16 cellular contexts compared by ENCODE assay signal in genomic region chr1:78048446-78048845, GRCh38.
"Had no signal": no experiment of that assay in that cellular context is flagged by ENCODE, and none has a peak within 500 bp of the region (broad histone marks: within the 10 kb centered on the region; RNA-seq: fewer than 3 reads in every experiment).

No MANE protein-coding gene starts in this region.

- H3K27ac ChIP-seq: cardiac muscle cell, lower lobe of right lung, testis, upper lobe of right lung had no signal

- H3K9me3 Mint-ChIP-seq: activated naive CD4-positive, alpha-beta T cell treated with anti-CD3 and anti-CD28 coated beads, Interleukin-2, amount 10 ng/mL, durations not matched to agents 7 days and 5 days; activated T-helper 2 cell treated with anti-CD3 and anti-CD28 coated beads, Interferon-gamma antibody, Interleukin-2, Interleukin-4, amounts not matched to agents 10 μg/mL and 5 μg/mL and 100 μg/mL, durations not matched to agents 14 hours and 24 hours and 36 hours; mesothelial cell of epicardium; nephron progenitor cell had no signal

- H3K27me3 ChIP-seq: testis had no signal

- H3K27ac Mint-ChIP-seq: activated naive CD4-positive, alpha-beta T cell treated with anti-CD3 and anti-CD28 coated beads, Interleukin-2, amount 10 ng/mL, durations not matched to agents 7 days and 5 days; activated T-helper 2 cell treated with anti-CD3 and anti-CD28 coated beads, Interferon-gamma antibody, Interleukin-2, Interleukin-4, amounts not matched to agents 10 μg/mL and 5 μg/mL and 100 μg/mL, durations not matched to agents 14 hours and 24 hours and 36 hours; mesothelial cell of epicardium; nephron progenitor cell had no signal

- ATAC-seq: esophagus mucosa, lower lobe of right lung, SK-N-SH treated with all-trans-retinoic acid at 6 μM for 48 hours, upper lobe of right lung had no signal

- H3K36me3 Mint-ChIP-seq: activated naive CD4-positive, alpha-beta T cell treated with anti-CD3 and anti-CD28 coated beads, Interleukin-2, amount 10 ng/mL, durations not matched to agents 7 days and 5 days; mesothelial cell of epicardium had no signal

- H3K4me1 ChIP-seq: testis, upper lobe of right lung had no signal

- DNase-seq: activated CD4-positive, alpha-beta T cell treated with anti-CD3 and anti-CD28 coated beads for 1 hour; activated CD8-positive, alpha-beta memory T cell treated with anti-CD3 and anti-CD28 coated beads, Interleukin-2, amount 50 U/mL, for 48 hours; activated naive CD4-positive, alpha-beta T cell treated with anti-CD3 and anti-CD28 coated beads, Interleukin-2, amount 10 ng/mL, durations not matched to agents 7 days and 5 days; lower lobe of right lung; nephron progenitor cell; occipital lobe; stimulated activated CD4-positive, alpha-beta T cell treated with anti-CD3 and anti-CD28 coated beads, Interleukin-4, amount 100 ng/mL, for 24 hours; stimulated activated naive CD4-positive, alpha-beta T cell treated with Interleukin-2 at 50 U/mL for 16 hours; T-helper 1 cell; testis; upper lobe of right lung had no signal

- H3K36me3 ChIP-seq: cardiac muscle cell, lower lobe of right lung, upper lobe of right lung had no signal

- H3K9me3 ChIP-seq: lower lobe of right lung, testis, upper lobe of right lung had no signal

- H3K4me3 Mint-ChIP-seq: activated naive CD4-positive, alpha-beta T cell treated with anti-CD3 and anti-CD28 coated beads, Interleukin-2, amount 10 ng/mL, durations not matched to agents 7 days and 5 days; mesothelial cell of epicardium; nephron progenitor cell had no signal

- H3K4me3 ChIP-seq: cardiac muscle cell, lower lobe of right lung, testis, upper lobe of right lung had no signal
